ENCODE assay signal across 15 cellular contexts in the genomic region with DNA sequence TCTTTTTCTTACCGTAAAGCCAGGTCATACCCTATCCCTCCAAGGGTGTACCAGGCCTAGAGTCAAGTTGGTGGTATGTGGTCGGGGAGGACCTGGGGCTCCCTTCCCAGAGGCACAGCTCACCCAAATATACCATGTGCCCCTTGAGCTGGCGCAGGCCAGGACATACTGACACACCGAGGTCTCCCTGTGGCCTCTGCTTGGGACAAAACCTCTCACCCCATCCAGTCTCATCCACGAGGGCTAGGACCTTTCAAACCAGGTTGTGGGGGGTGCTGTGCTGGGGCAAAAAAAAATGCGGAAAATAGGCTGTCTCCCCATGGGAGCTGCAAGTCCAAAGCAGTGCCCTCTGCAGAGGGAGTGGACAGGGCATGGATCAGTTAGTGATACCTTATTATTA. TPM values are rescaled to one million over a fixed set of nuclear protein-coding genes. Genes with fewer than 3 reads are reported as not detected.
"Had no signal": no experiment of that assay in that cellular context is flagged by ENCODE, and none has a peak within 500 bp of the region (broad histone marks: within the 10 kb centered on the region; RNA-seq: fewer than 3 reads in every experiment).

No MANE protein-coding gene starts in this region.

- H3K27ac ChIP-seq: HL-60, KMS-11, SJSA1, SK-N-MC had no signal

- H3K4me2 ChIP-seq: KMS-11 had no signal

- H3K4me3 ChIP-seq: K562, SJSA1, SK-N-MC had no signal

- H3K9me3 Mint-ChIP-seq: IgD-negative memory B cell had no signal

- H3K36me3 ChIP-seq: SJSA1 had no signal

- ATAC-seq: K562 had no signal

- DNase-seq: Kasumi-1, MM.1S, NCI-H187 treated with DMSO at 0.1 percent for 48 hours, NCI-H524, NCI-H526 treated with DMSO at 0.1 percent for 48 hours, NCI-H774, RPMI8226, SHP77 treated with DMSO at 0.1 percent for 48 hours had no signal

- H3K9me3 ChIP-seq: SJSA1 had no signal

- H3K4me3 Mint-ChIP-seq: IgD-negative memory B cell had no signal

- H3K36me3 Mint-ChIP-seq: IgD-negative memory B cell had no signal

- H3K27me3 ChIP-seq: SJSA1 had no signal

RNA-seq across cellular contexts. Expression of gene PTH1R, which starts 22.8 kb away (rescaled TPM):
- total RNA-seq: K562, SJSA1 had no signal
- polyA plus RNA-seq: IgD-negative memory B cell, K562 had no signal

RNA-seq across cellular contexts. Expression of gene MYL3, which starts 37.1 kb away (rescaled TPM):
- total RNA-seq: NCI-H460, SJSA1 had no signal
- polyA plus RNA-seq: IgD-negative memory B cell had no signal
